In the genomic region with DNA sequence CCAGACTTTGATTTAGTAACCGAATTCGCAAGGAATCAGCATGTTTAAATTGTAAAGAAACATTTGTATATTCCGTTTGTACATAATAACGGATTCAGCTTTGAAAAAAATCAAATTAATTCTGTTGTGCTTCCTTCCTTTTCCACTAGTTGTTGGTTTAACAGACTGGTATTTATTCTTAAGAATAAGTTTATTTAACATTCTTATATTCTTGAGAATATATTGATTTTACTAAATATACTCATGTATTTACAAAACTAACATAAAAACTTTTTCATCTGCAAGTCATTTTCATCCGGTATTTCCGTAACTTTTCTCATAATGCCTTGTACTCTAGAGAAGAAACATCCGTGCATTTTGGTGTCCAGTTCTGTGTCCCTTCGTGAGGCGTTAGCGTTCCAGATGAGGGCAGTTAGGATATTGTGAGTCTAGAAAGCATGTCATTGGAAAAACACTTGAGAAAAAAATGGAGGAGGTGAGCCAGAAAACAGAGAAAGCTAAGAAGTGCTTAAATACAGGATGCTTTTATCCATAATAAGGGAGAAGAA, we compare ENCODE assay signal across 8 cellular contexts. TPM values are rescaled to one million over a fixed set of nuclear protein-coding genes. Genes with fewer than 3 reads are reported as not detected.
A peak's percentile ranks its signal among the peaks of the same experiment; 100 is the strongest.
DNase-seq lines count a peak whose midpoint lies in the region; ATAC-seq and TF ChIP-seq lines count a peak whose summit lies in the region.

No MANE protein-coding gene starts in this region.

- peaks cover 66% of the 10 kb centered on the region for H3K4me1 Mint-ChIP-seq in CD4-positive, alpha-beta T cell (ENCODE audit: low read depth)

- peaks cover 6% of the 10 kb centered on the region; the same call in 1 of the 2 replicates for H4K20me1 ChIP-seq in MM.1S (ENCODE audit: insufficient read depth, low read length)

- H2AFZ ChIP-seq in MM.1S (ENCODE audit: low read length), result no peak overlapping the region

- peak overlapping the region; percentile 63 for H3K9ac ChIP-seq in MM.1S (ENCODE audit: low read length)

- peak overlapping the region; percentile 95 for H3K4me3 Mint-ChIP-seq in CD4-positive, alpha-beta T cell

- H3K4me1 ChIP-seq in MM.1S (ENCODE audit: low read length) (peaks cover 25% of the 10 kb centered on the region), muscle layer of duodenum (ENCODE audit: control insufficient read depth in 1 of 2, insufficient read depth in 2 of 2, low read length in 2 of 2) (peaks cover 16 to 36% of the 10 kb centered on the region in 2 donors)

- H3K4me3 ChIP-seq in MM.1S (ENCODE audit: low read length), result peak overlapping the region; percentile 81
- H3K4me3 ChIP-seq in muscle layer of duodenum (ENCODE audit: low read depth in 1 of 2, low read length in 2 of 2), result peak overlapping the region; percentile 81 to 82

- CTCF ChIA-PET in CD4-positive, alpha-beta T cell (lab: Charles Lee), result interaction anchor here (1.0 to 2.0 kb wide), 5 partner anchors 17 to 145 kb away, joined by 3 to 6 read pairs (median 4); no protein-coding TSS in a partner anchor

- ATAC-seq in CD4-positive, alpha-beta T cell (ENCODE audit: poor library complexity), result no peak
- ATAC-seq in HG03521 (IDR thresholded peaks at IDR 0.05; ENCODE audit: unreplicated experiment), result no peak

- peaks cover 4% of the 10 kb centered on the region; the same call in 1 of the 2 replicates for H3K36me3 ChIP-seq in MM.1S (replicated peaks; ENCODE audit: insufficient read depth, low read length)
- H3K36me3 ChIP-seq in muscle layer of duodenum (ENCODE audit: control insufficient read depth in 1 of 2, insufficient read depth in 2 of 2, low read length in 2 of 2), result peaks cover 0 to 6% of the 10 kb centered on the region in 2 donors

- H3K4me2 ChIP-seq in MM.1S (ENCODE audit: low read depth, low read length), result peak overlapping the region; percentile 60

- intact Hi-C loops in CD4-positive, alpha-beta T cell (cut with DNase I, micrococcal nuclease), result loop anchor here (2.0 to 10.0 kb wide), 7 partner anchors 74 to 1255 kb away; partner anchors contain the start of genes GMDS (in 1 of the 2), SERPINB1 (in 1 of the 2) and SLC22A23 (in 1 of the 2)

- H3K36me3 Mint-ChIP-seq in CD4-positive, alpha-beta T cell (ENCODE audit: low read depth), result peaks cover 58% of the 10 kb centered on the region

- H3K27me3 Mint-ChIP-seq in CD4-positive, alpha-beta T cell, result no peaks in the 10 kb centered on the region

- H3K9me2 ChIP-seq in MM.1S (replicated peaks; ENCODE audit: insufficient read depth, low read length), result no peaks in the 10 kb centered on the region

- TF ChIP-seq CTCF in CD4-positive, alpha-beta T cell (IDR thresholded peaks at IDR 0.05), result no peak
- TF ChIP-seq CTCF in MM.1S (IDR thresholded peaks at IDR 0.05; ENCODE audit: low read length), result no peak

- peaks cover 8% of the 10 kb centered on the region for H3F3A ChIP-seq in MM.1S (ENCODE audit: insufficient read depth, low read length)

- H3K79me2 ChIP-seq in MM.1S (ENCODE audit: low read length), result peaks cover 58% of the 10 kb centered on the region

- H3K27me3 ChIP-seq in CD4-positive, alpha-beta T cell (ENCODE audit: control insufficient read depth, insufficient read depth, low read length), result no peaks in the 10 kb centered on the region
- H3K27me3 ChIP-seq in MM.1S (replicated peaks; ENCODE audit: insufficient read depth, low read length), result no peaks in the 10 kb centered on the region
- no peaks in the 10 kb centered on the region for H3K27me3 ChIP-seq in muscle layer of duodenum (ENCODE audit: low read depth, low read length)

- no peak overlapping the region for H3K27ac ChIP-seq in CD4-positive, alpha-beta T cell (ENCODE audit: low read depth, low read length)
- H3K27ac ChIP-seq in MM.1S (ENCODE audit: low read length) (no peak overlapping the region), cingulate gyrus (ENCODE audit: low read depth, low read length) (peak overlapping the region; percentile 65), muscle layer of duodenum (ENCODE audit: low read length) (peak overlapping the region; percentile 72)

- POLR2A ChIA-PET in CD4-positive, alpha-beta T cell (lab: Charles Lee), result interaction anchor here (0.8 to 2.9 kb wide), 7 partner anchors 12 to 1254 kb away, joined by 3 to 35 read pairs (median 5); partner anchors contain the start of genes MYLK4 and SERPINB1

- peak overlapping the region; percentile 92 for H3K27ac Mint-ChIP-seq in CD4-positive, alpha-beta T cell

- no peak for DNase-seq in CD4-positive, alpha-beta T cell
- no peak for DNase-seq in MM.1S
- DNase-seq in stimulated activated CD8-positive, alpha-beta memory T cell treated with anti-CD3 and anti-CD28 coated beads, Interleukin-4, amount 100 ng/mL, for 48 hours, result no peak
- no peak for DNase-seq in central memory CD4-positive, alpha-beta T cell
- DNase-seq in activated CD4-positive, CD25-positive, alpha-beta regulatory T cell treated with anti-CD3 and anti-CD28 coated beads, Interleukin-2, amount 50 U/mL, for 72 hours, result no peak

- no peaks in the 10 kb centered on the region for H3K9me3 ChIP-seq in CD4-positive, alpha-beta T cell (ENCODE audit: control insufficient read depth, low read length)
- H3K9me3 ChIP-seq in MM.1S (replicated peaks; ENCODE audit: insufficient read depth, low read length) (no peaks in the 10 kb centered on the region), muscle layer of duodenum (ENCODE audit: control insufficient read depth in 1 of 2, low read length in 2 of 2) (no peaks in the 10 kb centered on the region)

- no peaks in the 10 kb centered on the region for H3K9me3 Mint-ChIP-seq in CD4-positive, alpha-beta T cell

RNA-seq across cellular contexts. Expression of gene WRNIP1, which starts 1.6 kb away (rescaled TPM):
- 10 to 100 TPM; 22.4 to 25.2 TPM for total RNA-seq in CD4-positive, alpha-beta T cell

RNA-seq across cellular contexts. Expression of gene MYLK4, which starts 16.1 kb away (rescaled TPM):
- 1 to 10 TPM; 1.6 to 2.0 TPM for total RNA-seq in CD4-positive, alpha-beta T cell

Comparison
In these comparisons a context has a peak if more than half of its experiments do, and no peak if none do; other contexts are left out.
1. H3K27ac ChIP-seq: peak in cingulate gyrus (single experiment) and muscle layer of duodenum (single experiment); none in CD4-positive, alpha-beta T cell (single experiment) and MM.1S (single experiment).